Comparison of ENCODE assay signal across 1 cellular context in genomic region chr17:78147315-78147998, GRCh38.
A peak's percentile ranks its signal among the peaks of the same experiment; 100 is the strongest.
TF ChIP-seq lines count a peak whose summit lies in the region.

No MANE protein-coding gene starts in this region.

TF ChIP-seq in K562, 482 proteins besides CTCF, POLR2A, EP300 and RAD21:
- TF ChIP-seq ZFX (CRISPR knock-in tag; IDR thresholded peaks at IDR 0.05) (0 out of 2 replicates have a peak, but pooled peaks have one; percentile 6), PML (IDR thresholded peaks at IDR 0.05; ENCODE audit: low read length) (no peak)
TF ChIP-seq in K562: peak in this region for 1.
